Comparison of ENCODE assay signal across 1 cellular context in genomic region chr1:193059282-193060225, GRCh38.
TF ChIP-seq lines count a peak whose summit lies in the region.

Gene RO60 (plus strand): TSS chr1:193059612. CDS start chr1:193069055, 9,443 bp downstream.
A gene with protein sequence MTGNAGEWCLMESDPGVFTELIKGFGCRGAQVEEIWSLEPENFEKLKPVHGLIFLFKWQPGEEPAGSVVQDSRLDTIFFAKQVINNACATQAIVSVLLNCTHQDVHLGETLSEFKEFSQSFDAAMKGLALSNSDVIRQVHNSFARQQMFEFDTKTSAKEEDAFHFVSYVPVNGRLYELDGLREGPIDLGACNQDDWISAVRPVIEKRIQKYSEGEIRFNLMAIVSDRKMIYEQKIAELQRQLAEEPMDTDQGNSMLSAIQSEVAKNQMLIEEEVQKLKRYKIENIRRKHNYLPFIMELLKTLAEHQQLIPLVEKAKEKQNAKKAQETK (minus strand): TSS chr1:193059360. CDS start chr1:193059260, 100 bp downstream.

TF ChIP-seq in HepG2, 621 proteins besides CTCF, POLR2A, EP300 and RAD21 (continued from another document and continues in another):
- TF ChIP-seq, protein P1, sequence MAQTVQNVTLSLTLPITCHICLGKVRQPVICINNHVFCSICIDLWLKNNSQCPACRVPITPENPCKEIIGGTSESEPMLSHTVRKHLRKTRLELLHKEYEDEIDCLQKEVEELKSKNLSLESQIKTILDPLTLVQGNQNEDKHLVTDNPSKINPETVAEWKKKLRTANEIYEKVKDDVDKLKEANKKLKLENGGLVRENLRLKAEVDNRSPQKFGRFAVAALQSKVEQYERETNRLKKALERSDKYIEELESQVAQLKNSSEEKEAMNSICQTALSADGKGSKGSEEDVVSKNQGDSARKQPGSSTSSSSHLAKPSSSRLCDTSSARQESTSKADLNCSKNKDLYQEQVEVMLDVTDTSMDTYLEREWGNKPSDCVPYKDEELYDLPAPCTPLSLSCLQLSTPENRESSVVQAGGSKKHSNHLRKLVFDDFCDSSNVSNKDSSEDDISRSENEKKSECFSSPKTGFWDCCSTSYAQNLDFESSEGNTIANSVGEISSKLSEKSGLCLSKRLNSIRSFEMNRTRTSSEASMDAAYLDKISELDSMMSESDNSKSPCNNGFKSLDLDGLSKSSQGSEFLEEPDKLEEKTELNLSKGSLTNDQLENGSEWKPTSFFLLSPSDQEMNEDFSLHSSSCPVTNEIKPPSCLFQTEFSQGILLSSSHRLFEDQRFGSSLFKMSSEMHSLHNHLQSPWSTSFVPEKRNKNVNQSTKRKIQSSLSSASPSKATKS (CRISPR knock-in tag; IDR thresholded peaks at IDR 0.05) = no peak
- TF ChIP-seq FOXM1 (CRISPR knock-in tag; IDR thresholded peaks at IDR 0.05) (no peak), POGK (CRISPR knock-in tag; conservative IDR thresholded peaks at IDR 0.05) (peak; percentile 99), ZNF883 (CRISPR knock-in tag; IDR thresholded peaks at IDR 0.05; ENCODE audit: not compliant biosample characterization) (peak; percentile 39), ZNF550 (CRISPR knock-in tag; IDR thresholded peaks at IDR 0.05; ENCODE audit: borderline replicate concordance) (no peak), ZNF644 (CRISPR knock-in tag; IDR thresholded peaks at IDR 0.05; ENCODE audit: low read depth) (peak; percentile 46; the same call in 1 of the 2 replicates), IRF2 (CRISPR knock-in tag; IDR thresholded peaks at IDR 0.05) (peak; percentile 98), SALL2 (CRISPR knock-in tag; IDR thresholded peaks at IDR 0.05) (peak; percentile 96), TOPORS (CRISPR knock-in tag; IDR thresholded peaks at IDR 0.05) (peak; percentile 91), ZBTB38 (CRISPR knock-in tag; IDR thresholded peaks at IDR 0.05) (peak; percentile 67; the same call in 1 of the 2 replicates), MXD4 (CRISPR knock-in tag; IDR thresholded peaks at IDR 0.05) (peak; percentile 90; the same call in 1 of the 2 replicates), ZNF296 (CRISPR knock-in tag; conservative IDR thresholded peaks at IDR 0.05) (0 out of 2 replicates have a peak, but pooled peaks have one; percentile 39), SMARCC2 (IDR thresholded peaks at IDR 0.05) (no peak), GATAD2A (CRISPR knock-in tag; IDR thresholded peaks at IDR 0.05) (peak; percentile 78), ZNF121 (CRISPR knock-in tag; IDR thresholded peaks at IDR 0.05) (0 out of 2 replicates have a peak, but pooled peaks have one; percentile 4), ZNF451 (CRISPR knock-in tag; IDR thresholded peaks at IDR 0.05) (peak; percentile 51; the same call in 1 of the 2 replicates), ZSCAN9 (CRISPR knock-in tag; IDR thresholded peaks at IDR 0.05; ENCODE audit: borderline replicate concordance) (peak; percentile 93), ZNF274 (CRISPR knock-in tag; IDR thresholded peaks at IDR 0.05) (no peak; the same call in none of the 2 replicates), EED (CRISPR knock-in tag; IDR thresholded peaks at IDR 0.05) (no peak), FOXJ3 (CRISPR knock-in tag; IDR thresholded peaks at IDR 0.05; ENCODE audit: borderline replicate concordance) (peak; percentile 61; the same call in 1 of the 2 replicates), ELF1 (CRISPR knock-in tag; IDR thresholded peaks at IDR 0.05) (peak; percentile 93), ZSCAN22 (CRISPR knock-in tag; IDR thresholded peaks at IDR 0.05) (0 out of 2 replicates have a peak, but pooled peaks have one; percentile 10), RELA (CRISPR knock-in tag; IDR thresholded peaks at IDR 0.05) (peak; percentile 82; the same call in 1 of the 2 replicates), HCFC1 (IDR thresholded peaks at IDR 0.05; ENCODE audit: low read depth, low read length) (peak; percentile 60), FOXO4 (CRISPR knock-in tag; conservative IDR thresholded peaks at IDR 0.05) (no peak), ZNF569 (CRISPR knock-in tag; IDR thresholded peaks at IDR 0.05; ENCODE audit: borderline replicate concordance) (0 out of 2 replicates have a peak, but pooled peaks have one; percentile 22), NCOA2 (CRISPR knock-in tag; IDR thresholded peaks at IDR 0.05) (peak; percentile 78), BCL6 (CRISPR knock-in tag; IDR thresholded peaks at IDR 0.05) (peak; percentile 78), TP53 (CRISPR knock-in tag; conservative IDR thresholded peaks at IDR 0.05) (peak; percentile 88; the same call in 1 of the 2 replicates), MTF1 (CRISPR knock-in tag; IDR thresholded peaks at IDR 0.05) (0 out of 2 replicates have a peak, but pooled peaks have one; percentile 42), ZBTB7B (CRISPR knock-in tag; IDR thresholded peaks at IDR 0.05) (peak; percentile 48; the same call in 1 of the 2 replicates), ATF4 (CRISPR knock-in tag; IDR thresholded peaks at IDR 0.05) (peak in 1 of 2 experiments; percentile 93; a peak in 2 of 4 replicates), FOXP1 (IDR thresholded peaks at IDR 0.05) (no peak), FOXP1 (CRISPR knock-in tag; IDR thresholded peaks at IDR 0.05) (peak; percentile 43), RFX1 (IDR thresholded peaks at IDR 0.05) (no peak), NFYB (CRISPR knock-in tag; IDR thresholded peaks at IDR 0.05) (peak; percentile 32; the same call in 1 of the 2 replicates), YEATS4 (CRISPR knock-in tag; IDR thresholded peaks at IDR 0.05; ENCODE audit: borderline replicate concordance) (peak; percentile 98), ZMYM3 (CRISPR knock-in tag; IDR thresholded peaks at IDR 0.05) (peak; percentile 54; the same call in 1 of the 2 replicates), HOXA5 (CRISPR knock-in tag; IDR thresholded peaks at IDR 0.05) (peak; percentile 60), MLLT10 (CRISPR knock-in tag; IDR thresholded peaks at IDR 0.05) (no peak), ZNF331 (CRISPR knock-in tag; IDR thresholded peaks at IDR 0.05) (peak; percentile 97), WIZ (CRISPR knock-in tag; IDR thresholded peaks at IDR 0.05) (no peak), SCMH1 (CRISPR knock-in tag; IDR thresholded peaks at IDR 0.05; ENCODE audit: borderline replicate concordance) (no peak)
- TF ChIP-seq, protein P2, sequence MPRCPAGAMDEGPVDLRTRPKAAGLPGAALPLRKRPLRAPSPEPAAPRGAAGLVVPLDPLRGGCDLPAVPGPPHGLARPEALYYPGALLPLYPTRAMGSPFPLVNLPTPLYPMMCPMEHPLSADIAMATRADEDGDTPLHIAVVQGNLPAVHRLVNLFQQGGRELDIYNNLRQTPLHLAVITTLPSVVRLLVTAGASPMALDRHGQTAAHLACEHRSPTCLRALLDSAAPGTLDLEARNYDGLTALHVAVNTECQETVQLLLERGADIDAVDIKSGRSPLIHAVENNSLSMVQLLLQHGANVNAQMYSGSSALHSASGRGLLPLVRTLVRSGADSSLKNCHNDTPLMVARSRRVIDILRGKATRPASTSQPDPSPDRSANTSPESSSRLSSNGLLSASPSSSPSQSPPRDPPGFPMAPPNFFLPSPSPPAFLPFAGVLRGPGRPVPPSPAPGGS (CRISPR knock-in tag; IDR thresholded peaks at IDR 0.05) = peak; percentile 62; the same call in 1 of the 2 replicates
- TF ChIP-seq, protein P3, sequence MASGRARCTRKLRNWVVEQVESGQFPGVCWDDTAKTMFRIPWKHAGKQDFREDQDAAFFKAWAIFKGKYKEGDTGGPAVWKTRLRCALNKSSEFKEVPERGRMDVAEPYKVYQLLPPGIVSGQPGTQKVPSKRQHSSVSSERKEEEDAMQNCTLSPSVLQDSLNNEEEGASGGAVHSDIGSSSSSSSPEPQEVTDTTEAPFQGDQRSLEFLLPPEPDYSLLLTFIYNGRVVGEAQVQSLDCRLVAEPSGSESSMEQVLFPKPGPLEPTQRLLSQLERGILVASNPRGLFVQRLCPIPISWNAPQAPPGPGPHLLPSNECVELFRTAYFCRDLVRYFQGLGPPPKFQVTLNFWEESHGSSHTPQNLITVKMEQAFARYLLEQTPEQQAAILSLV (CRISPR knock-in tag; IDR thresholded peaks at IDR 0.05; ENCODE audit: borderline replicate concordance) = no peak
- TF ChIP-seq, protein P4, sequence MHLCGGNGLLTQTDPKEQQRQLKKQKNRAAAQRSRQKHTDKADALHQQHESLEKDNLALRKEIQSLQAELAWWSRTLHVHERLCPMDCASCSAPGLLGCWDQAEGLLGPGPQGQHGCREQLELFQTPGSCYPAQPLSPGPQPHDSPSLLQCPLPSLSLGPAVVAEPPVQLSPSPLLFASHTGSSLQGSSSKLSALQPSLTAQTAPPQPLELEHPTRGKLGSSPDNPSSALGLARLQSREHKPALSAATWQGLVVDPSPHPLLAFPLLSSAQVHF (CRISPR knock-in tag; IDR thresholded peaks at IDR 0.05) = peak; percentile 83; the same call in 1 of the 2 replicates
- TF ChIP-seq, protein P5, sequence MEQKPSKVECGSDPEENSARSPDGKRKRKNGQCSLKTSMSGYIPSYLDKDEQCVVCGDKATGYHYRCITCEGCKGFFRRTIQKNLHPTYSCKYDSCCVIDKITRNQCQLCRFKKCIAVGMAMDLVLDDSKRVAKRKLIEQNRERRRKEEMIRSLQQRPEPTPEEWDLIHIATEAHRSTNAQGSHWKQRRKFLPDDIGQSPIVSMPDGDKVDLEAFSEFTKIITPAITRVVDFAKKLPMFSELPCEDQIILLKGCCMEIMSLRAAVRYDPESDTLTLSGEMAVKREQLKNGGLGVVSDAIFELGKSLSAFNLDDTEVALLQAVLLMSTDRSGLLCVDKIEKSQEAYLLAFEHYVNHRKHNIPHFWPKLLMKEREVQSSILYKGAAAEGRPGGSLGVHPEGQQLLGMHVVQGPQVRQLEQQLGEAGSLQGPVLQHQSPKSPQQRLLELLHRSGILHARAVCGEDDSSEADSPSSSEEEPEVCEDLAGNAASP (CRISPR knock-in tag; IDR thresholded peaks at IDR 0.05; ENCODE audit: borderline replicate concordance) = peak; percentile 75; the same call in 1 of the 2 replicates
- TF ChIP-seq, protein P6, sequence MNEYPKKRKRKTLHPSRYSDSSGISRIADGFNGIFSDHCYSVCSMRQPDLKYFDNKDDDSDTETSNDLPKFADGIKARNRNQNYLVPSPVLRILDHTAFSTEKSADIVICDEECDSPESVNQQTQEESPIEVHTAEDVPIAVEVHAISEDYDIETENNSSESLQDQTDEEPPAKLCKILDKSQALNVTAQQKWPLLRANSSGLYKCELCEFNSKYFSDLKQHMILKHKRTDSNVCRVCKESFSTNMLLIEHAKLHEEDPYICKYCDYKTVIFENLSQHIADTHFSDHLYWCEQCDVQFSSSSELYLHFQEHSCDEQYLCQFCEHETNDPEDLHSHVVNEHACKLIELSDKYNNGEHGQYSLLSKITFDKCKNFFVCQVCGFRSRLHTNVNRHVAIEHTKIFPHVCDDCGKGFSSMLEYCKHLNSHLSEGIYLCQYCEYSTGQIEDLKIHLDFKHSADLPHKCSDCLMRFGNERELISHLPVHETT (CRISPR knock-in tag; conservative IDR thresholded peaks at IDR 0.05) = peak; percentile 96
- TF ChIP-seq, protein P7, sequence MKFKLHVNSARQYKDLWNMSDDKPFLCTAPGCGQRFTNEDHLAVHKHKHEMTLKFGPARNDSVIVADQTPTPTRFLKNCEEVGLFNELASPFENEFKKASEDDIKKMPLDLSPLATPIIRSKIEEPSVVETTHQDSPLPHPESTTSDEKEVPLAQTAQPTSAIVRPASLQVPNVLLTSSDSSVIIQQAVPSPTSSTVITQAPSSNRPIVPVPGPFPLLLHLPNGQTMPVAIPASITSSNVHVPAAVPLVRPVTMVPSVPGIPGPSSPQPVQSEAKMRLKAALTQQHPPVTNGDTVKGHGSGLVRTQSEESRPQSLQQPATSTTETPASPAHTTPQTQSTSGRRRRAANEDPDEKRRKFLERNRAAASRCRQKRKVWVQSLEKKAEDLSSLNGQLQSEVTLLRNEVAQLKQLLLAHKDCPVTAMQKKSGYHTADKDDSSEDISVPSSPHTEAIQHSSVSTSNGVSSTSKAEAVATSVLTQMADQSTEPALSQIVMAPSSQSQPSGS (CRISPR knock-in tag; IDR thresholded peaks at IDR 0.05) = peak; percentile 97
- TF ChIP-seq, protein P8, sequence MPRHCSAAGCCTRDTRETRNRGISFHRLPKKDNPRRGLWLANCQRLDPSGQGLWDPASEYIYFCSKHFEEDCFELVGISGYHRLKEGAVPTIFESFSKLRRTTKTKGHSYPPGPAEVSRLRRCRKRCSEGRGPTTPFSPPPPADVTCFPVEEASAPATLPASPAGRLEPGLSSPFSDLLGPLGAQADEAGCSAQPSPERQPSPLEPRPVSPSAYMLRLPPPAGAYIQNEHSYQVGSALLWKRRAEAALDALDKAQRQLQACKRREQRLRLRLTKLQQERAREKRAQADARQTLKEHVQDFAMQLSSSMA (CRISPR knock-in tag; IDR thresholded peaks at IDR 0.05) = peak; percentile 92
